Comparison of ENCODE assay signal across 24 cellular contexts in the genomic region with DNA sequence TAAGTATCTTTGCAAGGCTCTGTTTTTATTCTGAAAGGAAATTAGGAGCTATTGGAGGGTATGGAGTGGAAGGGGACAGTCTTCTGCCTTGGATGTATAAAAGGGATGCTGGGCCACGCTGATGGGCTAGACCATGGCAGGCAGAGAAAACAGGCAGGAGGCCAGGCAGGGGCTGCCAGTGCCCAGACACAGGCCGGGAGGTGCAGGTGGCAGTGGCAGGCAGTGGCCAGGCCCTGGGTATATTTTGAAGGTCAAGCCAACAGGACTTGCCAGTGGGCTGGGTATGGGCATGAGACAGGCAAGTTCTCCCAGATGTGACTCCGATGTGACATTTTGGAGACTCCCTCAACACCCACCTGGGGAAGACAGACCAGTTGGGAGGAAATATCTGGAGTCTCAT.
"Had no signal": no experiment of that assay in that cellular context is flagged by ENCODE, and none has a peak within 500 bp of the region (broad histone marks: within the 10 kb centered on the region; RNA-seq: fewer than 3 reads in every experiment).

No MANE protein-coding gene starts in this region.

- DNase-seq: effector CD8-positive, alpha-beta T cell; foreskin keratinocyte; heart right ventricle; hippocampal formation; left cardiac atrium; left lung; mammary epithelial cell; mesendoderm; naive thymus-derived CD8-positive, alpha-beta T cell; nephron progenitor cell; nucleus accumbens; ovary; stimulated activated CD4-positive, alpha-beta T cell treated with anti-CD3 and anti-CD28 coated beads, Interleukin-4, amount 100 ng/mL, for 4 hours; stimulated activated naive CD8-positive, alpha-beta T cell treated with anti-CD3 and anti-CD28 coated beads, Interleukin-15, Interleukin-2, amounts not matched to agents 100 U/mL and 50 U/mL, for 24 hours; substantia nigra; testis had no signal

- H3K9me3 ChIP-seq: esophagus muscularis mucosa, gastroesophageal sphincter, heart right ventricle, left lung, ovary, right lobe of liver, testis, tibial artery had no signal

- ATAC-seq: foreskin keratinocyte; gastroesophageal sphincter; heart right ventricle; left cardiac atrium; left lung; naive thymus-derived CD8-positive, alpha-beta T cell; right lobe of liver; stimulated activated memory B cell treated with anti-CD40 and anti-IgM and Interleukin-4, amounts not matched to agents 10 μg/mL and 1 μg/mL and 100 μg/mL, for 72 hours; stimulated activated naive CD8-positive, alpha-beta T cell treated with anti-CD3 and anti-CD28 coated beads, Interleukin-15, Interleukin-2, amounts not matched to agents 100 U/mL and 50 U/mL, for 24 hours had no signal

- H3K4me3 ChIP-seq: esophagus muscularis mucosa, gastroesophageal sphincter, heart right ventricle, left lung, ovary, right lobe of liver, testis, tibial artery had no signal

- H3K36me3 ChIP-seq: esophagus muscularis mucosa, gastroesophageal sphincter, heart right ventricle, left lung, ovary, right lobe of liver, tibial artery had no signal

- FAIRE-seq: colon, endothelial cell of umbilical vein, islet of Langerhans had no signal

- H3K27ac ChIP-seq: esophagus muscularis mucosa, foreskin keratinocyte, gastroesophageal sphincter, heart right ventricle, left lung, ovary, right lobe of liver, testis, tibial artery had no signal

- H3K4me1 ChIP-seq: foreskin keratinocyte had no signal

- H3K27me3 ChIP-seq: esophagus muscularis mucosa, gastroesophageal sphincter, heart right ventricle, ovary, testis had no signal
